8 cellular contexts compared by ENCODE assay signal in the genomic region with DNA sequence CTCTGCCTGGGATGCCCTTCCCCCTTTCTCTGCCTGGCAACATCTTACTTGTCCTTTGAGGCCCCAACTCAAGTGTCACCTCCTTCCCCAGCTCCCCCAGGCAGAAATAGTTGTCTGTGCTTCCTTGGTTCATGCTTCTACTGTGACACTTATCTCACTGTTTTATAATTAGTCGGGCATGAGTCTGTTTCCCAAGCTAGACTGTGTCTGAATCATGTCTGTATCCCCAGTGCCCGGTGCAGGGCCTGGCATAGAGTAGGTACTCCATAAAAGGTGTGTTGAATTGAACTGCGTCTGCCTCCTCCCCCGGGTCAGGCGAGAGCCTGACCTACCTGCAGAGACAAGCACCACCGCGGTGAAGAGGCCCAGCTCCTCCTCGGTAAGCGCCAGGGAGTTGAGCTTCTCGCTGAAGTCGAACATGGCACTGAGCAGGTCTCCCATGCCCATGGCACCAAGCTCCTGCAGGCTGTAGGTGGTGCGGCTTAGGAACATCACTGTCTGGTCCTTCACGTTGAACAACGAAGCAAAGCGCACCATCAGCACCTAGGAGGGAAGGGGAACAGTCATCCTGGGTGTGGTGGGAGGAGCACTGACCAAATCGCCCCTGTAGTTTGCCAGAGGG. TPM values are rescaled to one million over a fixed set of nuclear protein-coding genes. Genes with fewer than 3 reads are reported as not detected.
DNase-seq lines count a peak whose midpoint lies in the region; TF ChIP-seq lines count a peak whose summit lies in the region.
"Had no signal": no experiment of that assay in that cellular context is flagged by ENCODE, and none has a peak within 500 bp of the region (broad histone marks: within the 10 kb centered on the region; RNA-seq: fewer than 3 reads in every experiment).

No MANE protein-coding gene starts in this region.

- H3K27ac Mint-ChIP-seq in chondrocyte (ENCODE audit: unreplicated experiment) (peak overlapping the region; percentile 83), neural progenitor cell (no peak overlapping the region)

- H3K27me3 ChIP-seq in neural progenitor cell = no peaks in the 10 kb centered on the region
- H3K27me3 ChIP-seq: SJCRH30 had no signal

- H2AFZ ChIP-seq in neural progenitor cell (replicated peaks) = no peak overlapping the region

- H3K79me2 ChIP-seq in neural progenitor cell (ENCODE audit: low read depth) = no peaks in the 10 kb centered on the region

- H3K9me3 Mint-ChIP-seq in chondrocyte (ENCODE audit: low read depth) (no peaks in the 10 kb centered on the region), neural progenitor cell (no peaks in the 10 kb centered on the region)

- H4K20me1 ChIP-seq in neural progenitor cell (ENCODE audit: low read depth) = no peaks in the 10 kb centered on the region

- H3F3A ChIP-seq in neural progenitor cell (ENCODE audit: low read depth) = peaks cover 2% of the 10 kb centered on the region

- H3K27ac ChIP-seq in neural progenitor cell = no peak overlapping the region
- H3K27ac ChIP-seq: SJCRH30 had no signal

- no peaks in the 10 kb centered on the region for H3K27me3 Mint-ChIP-seq in chondrocyte (ENCODE audit: low read depth)
- H3K27me3 Mint-ChIP-seq in neural progenitor cell (ENCODE audit: insufficient read depth, low read depth) = peaks cover 3% of the 10 kb centered on the region

- no peaks in the 10 kb centered on the region for H3K36me3 ChIP-seq in neural progenitor cell
- H3K36me3 ChIP-seq: SJCRH30 had no signal

- DNase-seq in EH (ENCODE audit: low read depth) (peak; percentile 41), chondrocyte (ENCODE audit: low spot score) (no peak), neural progenitor cell (ENCODE audit: low spot score) (peak; percentile 1), GOT3 (lab: John Stamatoyannopoulos, UW) (no peak), NCI-H1092 (lab: John Stamatoyannopoulos, UW) (no peak), HK-2 (ENCODE audit: unreplicated experiment) (no peak)
- DNase-seq: NCI-H1436, SJCRH30 had no signal

- H3K4me1 Mint-ChIP-seq in chondrocyte (ENCODE audit: low read depth) (peaks cover 31% of the 10 kb centered on the region), neural progenitor cell (peaks cover 24% of the 10 kb centered on the region)

- no peak for TF ChIP-seq CTCF in chondrocyte (IDR thresholded peaks at IDR 0.05)
- no peak for TF ChIP-seq CTCF in neural progenitor cell (IDR thresholded peaks at IDR 0.05)

- H3K4me3 Mint-ChIP-seq in chondrocyte (ENCODE audit: unreplicated experiment) = peak overlapping the region; percentile 15
- peak overlapping the region; percentile 2 for H3K4me3 Mint-ChIP-seq in neural progenitor cell

- H3K9ac ChIP-seq in neural progenitor cell = no peak overlapping the region

- peaks cover 9% of the 10 kb centered on the region for H3K4me1 ChIP-seq in neural progenitor cell

- no peak overlapping the region for H3K4me3 ChIP-seq in neural progenitor cell
- H3K4me3 ChIP-seq: SJCRH30 had no signal

- no peaks in the 10 kb centered on the region for H3K9me3 ChIP-seq in neural progenitor cell (ENCODE audit: low read depth)
- H3K9me3 ChIP-seq: SJCRH30 had no signal

- H3K36me3 Mint-ChIP-seq in chondrocyte (ENCODE audit: low read depth) = peaks cover 23% of the 10 kb centered on the region
- peaks cover 4% of the 10 kb centered on the region for H3K36me3 Mint-ChIP-seq in neural progenitor cell

- no peak overlapping the region for H3K4me2 ChIP-seq in neural progenitor cell

RNA-seq across cellular contexts. Expression of a gene that starts 6.7 kb away (rescaled TPM):
- 5.9 to 7.9 TPM (median 6.6 TPM) in 3 replicates for total RNA-seq in chondrocyte
- total RNA-seq in neural progenitor cell (ENCODE audit: low replicate concordance) = 0.24 and 0.87 TPM in 2 replicates

RNA-seq across cellular contexts. Expression of a gene that starts 28.1 kb away (rescaled TPM):
- total RNA-seq in chondrocyte (86.8 to 103 TPM (median 96.2 TPM) in 3 replicates), neural progenitor cell (ENCODE audit: low replicate concordance) (144 and 190 TPM in 2 replicates)

RNA-seq across cellular contexts. Expression of a gene that starts 30.9 kb away (rescaled TPM):
- total RNA-seq in chondrocyte = 31.9 to 46.6 TPM (median 34.7 TPM) in 3 replicates
- total RNA-seq in neural progenitor cell (ENCODE audit: low replicate concordance) = 14.5 and 20.8 TPM in 2 replicates

RNA-seq across cellular contexts. Expression of a gene that starts 39.5 kb away (rescaled TPM):
- 54.4 to 94.3 TPM (median 57.7 TPM) in 3 replicates for total RNA-seq in chondrocyte
- 64.3 and 109 TPM in 2 replicates for total RNA-seq in neural progenitor cell (ENCODE audit: low replicate concordance)

RNA-seq across cellular contexts. Expression of a gene that starts 46.6 kb away (rescaled TPM):
- total RNA-seq in chondrocyte (70.2 to 78.3 TPM (median 70.6 TPM) in 3 replicates), neural progenitor cell (ENCODE audit: low replicate concordance) (64.0 and 68.9 TPM in 2 replicates)

Comparison
In these comparisons a context has a peak if more than half of its experiments do, and no peak if none do; other contexts are left out.
1. DNase-seq: peak in EH (single experiment) and neural progenitor cell (single experiment); none in chondrocyte (single experiment), GOT3 (single experiment), NCI-H1092 (single experiment) and HK-2 (single experiment).